ENCODE assay signal across 12 cellular contexts in genomic region chr5:8843766-8844165, GRCh38.
DNase-seq lines count a peak whose midpoint lies in the region; ATAC-seq and TF ChIP-seq lines count a peak whose summit lies in the region.
"Had no signal": no experiment of that assay in that cellular context is flagged by ENCODE, and none has a peak within 500 bp of the region (broad histone marks: within the 10 kb centered on the region; RNA-seq: fewer than 3 reads in every experiment).

No MANE protein-coding gene starts in this region.

- H3K27ac ChIP-seq in AG04450 (ENCODE audit: low read depth, low read length): peak overlapping the region; percentile 59
- peak overlapping the region; percentile 41 for H3K27ac ChIP-seq in duodenal mucosa (ENCODE audit: low read depth, low read length)
- peak overlapping the region; percentile 36 for H3K27ac ChIP-seq in mesodermal cell (ENCODE audit: low read depth, low read length, severe bottlenecking)
- H3K27ac ChIP-seq: C4-2B, epithelial cell of prostate, SJSA1 had no signal

- DNase-seq in AG04450 (ENCODE audit: low read depth, low spot score) (no peak), NCI-H187 treated with DMSO at 0.1 percent for 48 hours (lab: John Stamatoyannopoulos, UW) (peak; percentile 92), NCI-H2196 (lab: John Stamatoyannopoulos, UW; ENCODE audit: unreplicated experiment) (no peak), T-helper 1 cell (no peak)
- no peak for DNase-seq in effector memory CD8-positive, alpha-beta T cell
- DNase-seq: natural killer cell had no signal

- no peaks in the 10 kb centered on the region for H3K4me1 ChIP-seq in duodenal mucosa (ENCODE audit: control insufficient read depth in 1 of 2, insufficient read depth in 2 of 2, low read length in 2 of 2)
- H3K4me1 ChIP-seq in mesodermal cell (ENCODE audit: control insufficient read depth, insufficient read depth, low read length, poor library complexity, severe bottlenecking): peaks cover 11% of the 10 kb centered on the region

- no peak overlapping the region for H3K9ac ChIP-seq in duodenal mucosa (ENCODE audit: low read depth in 1 of 2, low read length in 2 of 2)

- H3K9me3 ChIP-seq in AG04450 (ENCODE audit: control insufficient read depth, insufficient read depth, low read length) (peaks cover 19% of the 10 kb centered on the region), duodenal mucosa (ENCODE audit: control insufficient read depth in 1 of 2, low read length in 2 of 2) (peaks cover 0 to 2% of the 10 kb centered on the region in 2 donors), mesodermal cell (ENCODE audit: control insufficient read depth, low read length) (no peaks in the 10 kb centered on the region)
- H3K9me3 ChIP-seq: SJSA1 had no signal

- no peaks in the 10 kb centered on the region for H3K4me1 Mint-ChIP-seq in effector memory CD8-positive, alpha-beta T cell (ENCODE audit: low read depth in 2 of 2)
- H3K4me1 Mint-ChIP-seq: natural killer cell had no signal

- H3K4me3 ChIP-seq in AG04450 (ENCODE audit: low read depth, low read length) (no peak overlapping the region), duodenal mucosa (ENCODE audit: low read depth in 1 of 2, low read length in 2 of 2) (no peak overlapping the region), mesodermal cell (ENCODE audit: extremely low read depth, insufficient read depth, low read length, poor library complexity, severe bottlenecking) (no peak overlapping the region)
- H3K4me3 ChIP-seq: SJSA1 had no signal

- no peak for ATAC-seq in GM18519 (IDR thresholded peaks at IDR 0.05; ENCODE audit: low FRiP score, unreplicated experiment)
- no peak for ATAC-seq in effector memory CD8-positive, alpha-beta T cell (replicated peaks)
- ATAC-seq: natural killer cell had no signal

- H3K36me3 Mint-ChIP-seq in effector memory CD8-positive, alpha-beta T cell (ENCODE audit: insufficient read depth): peaks cover 3% of the 10 kb centered on the region

- POLR2A ChIA-PET in AG04450 (lab: Yijun Ruan, JAX): interaction anchor here (2.3 kb wide), 1 partner anchor 14 kb away, joined by 8 read pairs; no protein-coding TSS in a partner anchor

- CTCF ChIA-PET in AG04450 (lab: Charles Lee): interaction anchor here (1.2 to 3.7 kb wide), 10 partner anchors 9 to 957 kb away, joined by 3 to 26 read pairs (median 4); no protein-coding TSS in a partner anchor

- H3K36me3 ChIP-seq in duodenal mucosa (ENCODE audit: control insufficient read depth in 1 of 2, insufficient read depth in 2 of 2, low read length in 2 of 2) (no peaks in the 10 kb centered on the region), mesodermal cell (ENCODE audit: control insufficient read depth, insufficient read depth, low read length) (no peaks in the 10 kb centered on the region)
- H3K36me3 ChIP-seq: SJSA1 had no signal

- 69 to 81% methylated on average over 4 to 6 of the region's 7 CpGs for WGBS in mesodermal cell (ENCODE audit: insufficient coverage in 2 of 2), 2 experiments

- no peak overlapping the region for H3K4me3 Mint-ChIP-seq in effector memory CD8-positive, alpha-beta T cell
- H3K4me3 Mint-ChIP-seq: natural killer cell had no signal

- no peaks in the 10 kb centered on the region for H3K27me3 ChIP-seq in AG04450 (ENCODE audit: control insufficient read depth, insufficient read depth, low read length)
- H3K27me3 ChIP-seq in duodenal mucosa (ENCODE audit: control insufficient read depth in 1 of 2, insufficient read depth in 2 of 2, low read length in 2 of 2): no peaks in the 10 kb centered on the region
- H3K27me3 ChIP-seq: SJSA1 had no signal

- TF ChIP-seq CTCF in AG04450 (IDR thresholded peaks at IDR 0.05; ENCODE audit: low read depth, low read length): no peak

- H3K9me3 Mint-ChIP-seq in effector memory CD8-positive, alpha-beta T cell: peaks cover 11 to 16% of the 10 kb centered on the region in 2 donors

- no peak overlapping the region for H3K27ac Mint-ChIP-seq in effector memory CD8-positive, alpha-beta T cell
- H3K27ac Mint-ChIP-seq: natural killer cell had no signal

- H3K27me3 Mint-ChIP-seq in effector memory CD8-positive, alpha-beta T cell: no peaks in the 10 kb centered on the region
